27 cellular contexts compared by ENCODE assay signal in the genomic region with DNA sequence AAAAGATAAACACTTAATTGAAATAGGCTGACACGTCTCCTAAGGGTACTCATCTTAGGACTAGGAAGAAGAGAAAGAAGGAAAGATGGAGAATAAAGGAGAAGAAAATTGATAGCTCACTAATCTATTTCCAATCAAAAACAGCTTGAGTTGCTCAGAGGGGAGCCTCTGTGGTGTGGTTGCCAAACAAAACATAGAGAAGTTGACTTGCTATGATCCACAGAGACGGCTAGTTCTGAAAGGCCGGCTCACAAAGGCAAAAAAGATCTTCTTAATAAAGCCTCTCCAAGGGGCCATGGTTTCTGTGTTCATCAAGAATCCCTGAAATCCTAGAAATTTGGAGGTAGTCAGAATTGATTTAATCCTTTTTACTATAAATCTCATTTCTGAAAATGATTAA.
DNase-seq lines count a peak whose midpoint lies in the region; FAIRE-seq and TF ChIP-seq lines count a peak whose summit lies in the region.
"Had no signal": no experiment of that assay in that cellular context is flagged by ENCODE, and none has a peak within 500 bp of the region (broad histone marks: within the 10 kb centered on the region; RNA-seq: fewer than 3 reads in every experiment).

No MANE protein-coding gene starts in this region.

- peaks cover 13% of the 10 kb centered on the region for H3K4me1 ChIP-seq in left ventricle myocardium inferior
- H3K4me1 ChIP-seq: BLaER1 had no signal

- peak; percentile 66 for DNase-seq in choroid plexus epithelial cell (ENCODE audit: low read depth)
- DNase-seq in iris pigment epithelial cell (ENCODE audit: low read depth) = peak; percentile 20
- DNase-seq in stromal cell of bone marrow (ENCODE audit: low read depth) = peak; percentile 25
- DNase-seq in SW 1271 (lab: John Stamatoyannopoulos, UW) = no peak
- DNase-seq in left ventricle myocardium inferior = no peak
- DNase-seq in SK-N-DZ (ENCODE audit: low spot score) = no peak
- DNase-seq: CD4-positive, CD25-positive, alpha-beta regulatory T cell; GOT3; MM.1S; NCI-H1048; NCI-H1417 treated with DMSO at 0.1 percent for 48 hours; NCI-H187; NCI-H2081 treated with DMSO at 0.1 percent for 48 hours; NCI-H2171; NCI-H226; NCI-H524; NCI-H82; Right ventricle myocardium superior; RPMI8226 had no signal

- TF ChIP-seq CTCF in choroid plexus epithelial cell (conservative IDR thresholded peaks at IDR 0.05; ENCODE audit: low read depth, low read length) (no peak), left ventricle myocardium inferior (IDR thresholded peaks at IDR 0.05; ENCODE audit: borderline replicate concordance) (no peak)

- no peaks in the 10 kb centered on the region for H3K27me3 ChIP-seq in left ventricle myocardium inferior (ENCODE audit: low read depth)
- H3K27me3 ChIP-seq: BLaER1, SJSA1 had no signal

- FAIRE-seq in TTC549 (lab: Jason Lieb, UNC) = peak; percentile 25
- FAIRE-seq: A204.1, D721Med, GM18507 had no signal

- H3K9me3 ChIP-seq in left ventricle myocardium inferior (replicated peaks) = no peaks in the 10 kb centered on the region
- H3K9me3 ChIP-seq: BLaER1, HAP-1, SJSA1 had no signal

- no peaks in the 10 kb centered on the region for H3K36me3 ChIP-seq in left ventricle myocardium inferior
- H3K36me3 ChIP-seq: BLaER1, HAP-1, SJSA1 had no signal

- no peak overlapping the region for H3K4me3 ChIP-seq in choroid plexus epithelial cell (ENCODE audit: low read depth, low read length)
- H3K4me3 ChIP-seq in left ventricle myocardium inferior = no peak overlapping the region
- H3K4me3 ChIP-seq: BLaER1, HAP-1, SJSA1 had no signal

- intact Hi-C loops in left ventricle myocardium inferior (cut with micrococcal nuclease) = no loop called here

- no peak overlapping the region for H3K27ac ChIP-seq in left ventricle myocardium inferior (replicated peaks)
- H3K27ac ChIP-seq: BLaER1, KMS-11, SJSA1 had no signal

Comparison
In these comparisons a context has a peak if more than half of its experiments do, and no peak if none do; other contexts are left out.
1. DNase-seq: peak in choroid plexus epithelial cell (single experiment), iris pigment epithelial cell (single experiment) and stromal cell of bone marrow (single experiment); none in SW 1271 (0 of 2), left ventricle myocardium inferior (single experiment) and SK-N-DZ (single experiment).